Comparison of ENCODE assay signal across 10 cellular contexts in the genomic region with DNA sequence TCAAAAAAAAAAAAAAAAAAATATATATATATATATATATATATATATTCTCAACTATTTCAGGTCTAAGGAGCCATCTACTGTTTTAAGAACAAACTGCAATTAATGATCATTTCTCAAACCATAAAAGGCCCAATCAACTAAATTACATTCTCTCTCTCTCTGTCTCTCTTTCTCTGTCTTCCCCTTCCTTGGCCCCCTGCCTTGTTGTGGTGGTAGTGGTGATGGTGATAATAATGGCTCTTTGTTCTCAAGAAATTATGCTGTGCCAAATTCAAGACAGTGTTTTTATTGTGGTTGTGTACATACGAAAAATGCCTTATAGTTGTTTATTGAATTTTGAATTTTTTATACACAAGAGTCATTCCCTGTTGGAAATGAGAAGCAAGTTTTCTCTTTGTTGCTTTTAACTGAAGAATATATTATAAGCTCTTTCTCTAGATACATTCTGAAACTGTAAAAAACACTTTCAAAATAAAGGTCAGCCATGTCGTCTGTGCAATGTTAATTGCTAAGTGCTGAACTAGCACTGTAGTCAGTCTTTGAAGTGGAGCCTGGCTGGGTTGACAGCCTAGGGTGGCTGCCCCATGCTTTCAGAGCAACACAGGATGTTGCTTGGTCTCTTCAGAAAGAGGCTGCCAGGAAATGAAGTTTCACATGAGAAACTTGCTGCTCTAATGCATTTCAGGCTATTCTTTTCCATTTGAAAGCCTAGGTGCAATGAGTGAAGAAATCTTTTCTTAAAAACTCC.
A peak's percentile ranks its signal among the peaks of the same experiment; 100 is the strongest.
DNase-seq lines count a peak whose midpoint lies in the region; ATAC-seq, FAIRE-seq and TF ChIP-seq lines count a peak whose summit lies in the region.
"Had no signal": no experiment of that assay in that cellular context is flagged by ENCODE, and none has a peak within 500 bp of the region (broad histone marks: within the 10 kb centered on the region; RNA-seq: fewer than 3 reads in every experiment).

No MANE protein-coding gene starts in this region.

- peak overlapping the region; percentile 35 for H3K9ac ChIP-seq in MM.1S (ENCODE audit: low read length)

- H3K27ac Mint-ChIP-seq in progenitor cell of endocrine pancreas, result no peak overlapping the region

- DNase-seq in GM10248 (ENCODE audit: extremely low spot score), result peak; percentile 44
- peak; percentile 94 for DNase-seq in MM.1S
- DNase-seq in activated naive CD4-positive, alpha-beta T cell treated with anti-CD3 and anti-CD28 coated beads, Interleukin-2, amount 50 U/mL, for 16 hours, result peak; percentile 49
- peak; percentile 20 for DNase-seq in stimulated activated CD4-positive, alpha-beta T cell treated with anti-CD3 and anti-CD28 coated beads, Interleukin-12 subunit alpha, Interleukin-12 subunit beta, amount 100 ng/mL, for 4 hours
- no peak for DNase-seq in H54 (ENCODE audit: insufficient read length, low spot score)
- no peak for DNase-seq in epidermal melanocyte (ENCODE audit: insufficient read length, low spot score)
- DNase-seq in progenitor cell of endocrine pancreas (ENCODE audit: low spot score, unreplicated experiment), result no peak

- no peak overlapping the region for H3K4me3 Mint-ChIP-seq in progenitor cell of endocrine pancreas (ENCODE audit: low read depth)

- H3K27me3 Mint-ChIP-seq in progenitor cell of endocrine pancreas, result no peaks in the 10 kb centered on the region

- H3F3A ChIP-seq in MM.1S (ENCODE audit: insufficient read depth, low read length), result peaks cover 39% of the 10 kb centered on the region

- no peak for FAIRE-seq in H54 (lab: Jason Lieb, UNC)
- FAIRE-seq: endometrium had no signal

- TF ChIP-seq POLR2A in H54 (IDR thresholded peaks at IDR 0.05; ENCODE audit: low read depth, low read length), result no peak

- ATAC-seq in GM21529 (IDR thresholded peaks at IDR 0.05; ENCODE audit: unreplicated experiment), result peak; percentile 94

- peak overlapping the region; percentile 41 for H2AFZ ChIP-seq in MM.1S (ENCODE audit: low read length)

- POLR2A ChIA-PET in GM10248 (lab: Yijun Ruan, JAX), result no interaction called here

- no peaks in the 10 kb centered on the region for H3K4me1 Mint-ChIP-seq in progenitor cell of endocrine pancreas (ENCODE audit: low read depth)

- no peak for TF ChIP-seq CTCF in GM10248 (IDR thresholded peaks at IDR 0.05; ENCODE audit: control extremely low read depth, extremely low read depth, low read depth, missing control alignments)
- TF ChIP-seq CTCF in MM.1S (IDR thresholded peaks at IDR 0.05; ENCODE audit: low read length), result peak; percentile 26
- no peak for TF ChIP-seq CTCF in progenitor cell of endocrine pancreas (IDR thresholded peaks at IDR 0.05; ENCODE audit: unreplicated experiment)

- peak overlapping the region; percentile 65 for H3K4me2 ChIP-seq in MM.1S (ENCODE audit: low read depth, low read length)

- H3K9me2 ChIP-seq in MM.1S (replicated peaks; ENCODE audit: insufficient read depth, low read length), result no peaks in the 10 kb centered on the region

- H4K20me1 ChIP-seq in MM.1S (ENCODE audit: insufficient read depth, low read length), result no peaks in the 10 kb centered on the region

- no peaks in the 10 kb centered on the region for H3K27me3 ChIP-seq in MM.1S (replicated peaks; ENCODE audit: insufficient read depth, low read length)
- H3K27me3 ChIP-seq: thyroid gland had no signal

- no peaks in the 10 kb centered on the region for H3K9me3 ChIP-seq in MM.1S (replicated peaks; ENCODE audit: insufficient read depth, low read length)
- H3K9me3 ChIP-seq: thyroid gland had no signal

- peak overlapping the region; percentile 83 for H3K27ac ChIP-seq in MM.1S (ENCODE audit: low read length)
- H3K27ac ChIP-seq: thyroid gland had no signal

- CTCF ChIA-PET in GM10248 (lab: Yijun Ruan, JAX), result no interaction called here

- H3K36me3 Mint-ChIP-seq in progenitor cell of endocrine pancreas (ENCODE audit: insufficient read depth), result no peaks in the 10 kb centered on the region

- peaks cover 9% of the 10 kb centered on the region for H3K9me3 Mint-ChIP-seq in progenitor cell of endocrine pancreas (ENCODE audit: low read depth)

- peaks cover 44% of the 10 kb centered on the region for H3K4me1 ChIP-seq in MM.1S (ENCODE audit: low read length)
- H3K4me1 ChIP-seq: thyroid gland had no signal

- no peaks in the 10 kb centered on the region for H3K79me2 ChIP-seq in MM.1S (ENCODE audit: low read length)

- H3K36me3 ChIP-seq in MM.1S (replicated peaks; ENCODE audit: insufficient read depth, low read length), result no peaks in the 10 kb centered on the region
- H3K36me3 ChIP-seq: thyroid gland had no signal

- peak overlapping the region; percentile 27; the same call in 1 of the 2 replicates for H3K4me3 ChIP-seq in MM.1S (ENCODE audit: low read length)
- H3K4me3 ChIP-seq: thyroid gland had no signal

Comparison
In these comparisons a context has a peak if more than half of its experiments do, and no peak if none do; other contexts are left out.
1. DNase-seq: peak in GM10248 (single experiment), MM.1S (single experiment), activated naive CD4-positive, alpha-beta T cell treated with anti-CD3 and anti-CD28 coated beads, Interleukin-2, amount 50 U/mL, for 16 hours (single experiment) and stimulated activated CD4-positive, alpha-beta T cell treated with anti-CD3 and anti-CD28 coated beads, Interleukin-12 subunit alpha, Interleukin-12 subunit beta, amount 100 ng/mL, for 4 hours (single experiment); none in H54 (single experiment), epidermal melanocyte (single experiment) and progenitor cell of endocrine pancreas (single experiment).